ENCODE assay signal across 21 cellular contexts in the genomic region with DNA sequence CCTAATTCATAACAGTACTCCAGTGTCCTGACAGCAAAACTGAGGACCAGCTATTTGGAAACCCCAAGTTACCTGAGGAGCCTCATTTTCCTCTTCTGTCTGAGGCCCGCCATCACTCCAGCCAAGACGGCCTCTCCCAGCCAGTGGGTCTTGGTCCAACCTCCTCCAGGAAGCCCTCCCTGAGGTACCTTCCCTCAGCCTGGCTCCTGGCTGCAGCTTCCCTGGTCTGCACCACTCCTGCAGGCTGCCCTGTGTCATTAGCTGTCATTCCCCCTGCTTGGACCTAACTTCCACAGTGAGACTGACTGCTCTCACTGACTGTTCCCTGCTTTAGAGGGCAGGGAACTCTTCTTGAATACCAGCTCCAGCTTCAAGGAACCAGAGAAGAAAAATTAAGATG. TPM values are rescaled to one million over a fixed set of nuclear protein-coding genes. Genes with fewer than 3 reads are reported as not detected.
DNase-seq lines count a peak whose midpoint lies in the region; ATAC-seq, FAIRE-seq and TF ChIP-seq lines count a peak whose summit lies in the region.
"Had no signal": no experiment of that assay in that cellular context is flagged by ENCODE, and none has a peak within 500 bp of the region (broad histone marks: within the 10 kb centered on the region; RNA-seq: fewer than 3 reads in every experiment).

No MANE protein-coding gene starts in this region.

- H3K4me3 ChIP-seq in A549 (no peak overlapping the region), IMR-90 (ENCODE audit: insufficient read depth, low read depth, low read length) (no peak overlapping the region), K562 (no peak overlapping the region), neuronal stem cell (ENCODE audit: low read length in 2 of 2) (no peak overlapping the region)
- H3K4me3 ChIP-seq: MG63 had no signal

- H3K36me3 ChIP-seq in IMR-90 (ENCODE audit: control insufficient read depth, insufficient read depth, low read length) (peaks cover 4% of the 10 kb centered on the region), K562 (ENCODE audit: control insufficient read depth, insufficient read depth, low read length) (no peaks in the 10 kb centered on the region), neuronal stem cell (replicated peaks in 1 of 2; ENCODE audit: control insufficient read depth in 2 of 2, insufficient read depth in 2 of 2, low read length in 2 of 2) (peaks cover 0 to 56% of the 10 kb centered on the region in 2 donors)

- DNase-seq in A549 (ENCODE audit: low read depth in 1 of 2, low spot score in 1 of 2), result no peak
- DNase-seq in IMR-90, result no peak
- DNase-seq in K562 (ENCODE audit: extremely low read depth in 1 of 4, low spot score in 3 of 4), result no peak
- no peak for DNase-seq in neuronal stem cell (ENCODE audit: low spot score)
- DNase-seq in HUDEP-2 (lab: John Stamatoyannopoulos, UW; ENCODE audit: unreplicated experiment in 76 of 76), result no peak
- DNase-seq in NCI-H1436 treated with DMSO at 0.1 percent for 48 hours (lab: John Stamatoyannopoulos, UW), result no peak
- DNase-seq in stimulated activated CD4-positive, alpha-beta T cell treated with anti-CD3 and anti-CD28 coated beads, Interleukin-15, amount 100 ng/mL, for 24 hours, result no peak
- DNase-seq: Caco-2; CD4-positive, alpha-beta T cell; GDM1; GOT3; Karpas-422; MG63; NCI-H1048; NCI-H1436; NCI-H2081 treated with DMSO at 0.1 percent for 48 hours; NK-92 treated with Interleukin-12 subunit alpha and Interleukin-12 subunit beta, amount 100 ng/mL, for 24 hours; SHP77 treated with DMSO at 0.1 percent for 48 hours; SK-N-SH had no signal

- peak; percentile 36 to 50; a peak in 4 of 6 replicates for ATAC-seq in A549
- ATAC-seq in IMR-90 (ENCODE audit: low read depth), result no peak
- ATAC-seq in K562, result no peak

- no peak overlapping the region for H4K5ac ChIP-seq in IMR-90 (ENCODE audit: low read depth, low read length)

- H3K9me3 ChIP-seq in A549, result no peaks in the 10 kb centered on the region
- no peaks in the 10 kb centered on the region for H3K9me3 ChIP-seq in IMR-90 (ENCODE audit: control insufficient read depth, insufficient read depth, low read length)
- H3K9me3 ChIP-seq in K562 (replicated peaks; ENCODE audit: control insufficient read depth, insufficient read depth, low read depth, low read length), result no peaks in the 10 kb centered on the region
- peaks cover 0 to under 1% of the 10 kb centered on the region in 2 donors for H3K9me3 ChIP-seq in neuronal stem cell (replicated peaks in 1 of 2; ENCODE audit: control insufficient read depth in 2 of 2, insufficient read depth in 1 of 2, low read depth in 1 of 2, low read length in 2 of 2)
- H3K9me3 ChIP-seq: Caco-2, MG63, SK-N-SH had no signal

- H3K14ac ChIP-seq in IMR-90 (replicated peaks; ENCODE audit: low read depth, low read length), result 0 out of 2 replicates have a peak overlapping the region, but pooled peaks have one; percentile 15
- no peak overlapping the region for H3K14ac ChIP-seq in neuronal stem cell (ENCODE audit: low read length)

- H3K18ac ChIP-seq in IMR-90 (ENCODE audit: low read depth, low read length) (no peak overlapping the region), neuronal stem cell (ENCODE audit: low read length) (peak overlapping the region; percentile 72)

- no TSS peak for BruUV-seq in IMR-90 (replicated peaks; lab: Mats Ljungman, UMichigan)
- no TSS peak for BruUV-seq in K562 (replicated peaks; lab: Mats Ljungman, UMichigan)

- in situ Hi-C loops in IMR-90 (cut with MboI; ENCODE audit: low sequenced_read_pairs) (no loop called here), K562 (cut with MboI) (no loop called here)

- H3K9me1 ChIP-seq in IMR-90 (ENCODE audit: insufficient read depth, low read length) (peaks cover 30% of the 10 kb centered on the region), K562 (ENCODE audit: control insufficient read depth, insufficient read depth, low read length) (no peaks in the 10 kb centered on the region)

- TF ChIP-seq EP300 in A549 (IDR thresholded peaks at IDR 0.05) (no peak), K562 (IDR thresholded peaks at IDR 0.05; ENCODE audit: low read length) (no peak)

- H2BK120ac ChIP-seq in IMR-90 (ENCODE audit: low read depth, low read length) (no peak overlapping the region), neuronal stem cell (ENCODE audit: low read depth, low read length) (no peak overlapping the region)

- 100% methylated on average over 1 of the region's 2 CpGs for WGBS in A549 (ENCODE audit: missing lambda C conversion rate)
- WGBS in IMR-90 (ENCODE audit: extremely low coverage in 2 of 2, insufficient read length in 1 of 2), 2 experiments, result no CpG with 5 or more reads among the region's 2 CpGs
- WGBS in K562 (ENCODE audit: insufficient coverage, low coverage, missing lambda C conversion rate), result 14% methylated on average over 2 of the region's 2 CpGs
- WGBS in neuronal stem cell (ENCODE audit: extremely low coverage in 2 of 2, insufficient read length in 2 of 2, insufficient replicate concordance in 1 of 2), 2 donors, result no CpG with 5 or more reads among the region's 2 CpGs

- POLR2A ChIA-PET in A549 (lab: Yijun Ruan, JAX), result no interaction called here
- POLR2A ChIA-PET in IMR-90 (lab: Charles Lee; ENCODE audit: unreplicated experiment), result no interaction called here
- POLR2A ChIA-PET in K562 (lab: Yijun Ruan, JAX), result interaction anchor here (0.6 kb wide), 1 partner anchor 14 kb away, joined by 3 read pairs; no protein-coding TSS in a partner anchor

- TF ChIP-seq CTCF in A549 (IDR thresholded peaks at IDR 0.05) (no peak), IMR-90 (conservative IDR thresholded peaks at IDR 0.05; ENCODE audit: low read depth, low read length) (no peak), K562 (IDR thresholded peaks at IDR 0.05 in 2 of 3, conservative IDR thresholded peaks at IDR 0.05 in 1 of 3; ENCODE audit: insufficient read depth in 2 of 3, low read depth in 1 of 3, low read length in 3 of 3) (no peak)

- no peak overlapping the region; the same call in 1 of the 2 replicates for H2AK5ac ChIP-seq in IMR-90 (ENCODE audit: low read depth, low read length)
- H2AK5ac ChIP-seq in neuronal stem cell (ENCODE audit: low read depth, low read length), result no peak overlapping the region

- no peaks in the 10 kb centered on the region for H3K79me2 ChIP-seq in K562 (ENCODE audit: control insufficient read depth, insufficient read depth, low read length)

- H3K27me3 ChIP-seq in IMR-90 (ENCODE audit: control insufficient read depth, insufficient read depth, low read length), result no peaks in the 10 kb centered on the region
- peaks cover 3 to 23% of the 10 kb centered on the region in 2 experiments; a peak in 4 of 5 replicates for H3K27me3 ChIP-seq in K562 (ENCODE audit: control insufficient read depth in 2 of 2, insufficient read depth in 2 of 2, low read length in 2 of 2)
- no peaks in the 10 kb centered on the region for H3K27me3 ChIP-seq in neuronal stem cell (ENCODE audit: control insufficient read depth in 3 of 3, insufficient read depth in 3 of 3, low read depth in 1 of 3, low read length in 3 of 3)
- H3K27me3 ChIP-seq: MG63 had no signal

- intact Hi-C loops in IMR-90 (cut with micrococcal nuclease), result no loop called here
- intact Hi-C loops in K562 (cut with micrococcal nuclease), result no loop called here

- no peak overlapping the region for H2AK9ac ChIP-seq in IMR-90 (replicated peaks; ENCODE audit: low read depth, low read length, poor library complexity)

- H3K9ac ChIP-seq in IMR-90 (ENCODE audit: low read depth, low read length), result no peak overlapping the region
- H3K9ac ChIP-seq in K562 (ENCODE audit: insufficient read depth in 1 of 2, low read depth in 2 of 2, low read length in 2 of 2), result no peak overlapping the region
- no peak overlapping the region for H3K9ac ChIP-seq in neuronal stem cell (ENCODE audit: low read depth, low read length, poor library complexity)
- H3K9ac ChIP-seq: SK-N-SH had no signal

- H4K8ac ChIP-seq in IMR-90 (ENCODE audit: low read depth in 2 of 2, low read length in 2 of 2), result no peak overlapping the region
- H4K8ac ChIP-seq in neuronal stem cell (ENCODE audit: low read depth, low read length), result no peak overlapping the region

- no peak overlapping the region for H2BK20ac ChIP-seq in IMR-90 (ENCODE audit: low read depth, low read length)

- H2BK15ac ChIP-seq in IMR-90 (ENCODE audit: low read depth, low read length) (no peak overlapping the region), neuronal stem cell (ENCODE audit: low read length) (no peak overlapping the region)

- no peak overlapping the region for H3K56ac ChIP-seq in IMR-90 (ENCODE audit: extremely low read depth, insufficient read depth, low read length)

- H3K27ac ChIP-seq in A549, result peak overlapping the region in 1 of 2 experiments; percentile 17; a peak in 3 of 6 replicates
- no peak overlapping the region for H3K27ac ChIP-seq in IMR-90 (ENCODE audit: insufficient read depth, low read length)
- no peak overlapping the region for H3K27ac ChIP-seq in K562 (ENCODE audit: extremely low read depth, low read depth, low read length)
- H3K27ac ChIP-seq in neuronal stem cell (replicated peaks; ENCODE audit: low read length), result no peak overlapping the region

- CTCF ChIA-PET in A549 (lab: Yijun Ruan, JAX) (interaction anchor here (0.9 to 1.3 kb wide), 3 partner anchors 12 to 165 kb away, joined by 4 to 5 read pairs (median 4); no protein-coding TSS in a partner anchor), IMR-90 (lab: Yijun Ruan, JAX) (no interaction called here), K562 (lab: Yijun Ruan, JAX; ENCODE audit: low intra/inter-chr PET ratio) (no interaction called here)

- H3K4me2 ChIP-seq in A549, result no peak overlapping the region
- no peak overlapping the region for H3K4me2 ChIP-seq in IMR-90 (ENCODE audit: low read depth, low read length)
- H3K4me2 ChIP-seq in K562 (ENCODE audit: insufficient read depth, low read length), result no peak overlapping the region
- no peak overlapping the region for H3K4me2 ChIP-seq in neuronal stem cell (ENCODE audit: insufficient read depth, low read length, poor library complexity, severe bottlenecking)
- H3K4me2 ChIP-seq: SK-N-SH had no signal

- peaks cover 34% of the 10 kb centered on the region for H3K4me1 ChIP-seq in A549
- peaks cover 9% of the 10 kb centered on the region for H3K4me1 ChIP-seq in IMR-90 (ENCODE audit: control insufficient read depth, insufficient read depth, low read length)
- H3K4me1 ChIP-seq in K562 (replicated peaks in 1 of 2; ENCODE audit: control insufficient read depth in 2 of 2, insufficient read depth in 2 of 2, low read length in 2 of 2), result no peaks in the 10 kb centered on the region
- H3K4me1 ChIP-seq in neuronal stem cell (ENCODE audit: control insufficient read depth in 2 of 2, insufficient read depth in 1 of 2, low read depth in 1 of 2, low read length in 2 of 2), result peaks cover 1 to 4% of the 10 kb centered on the region in 2 donors
- H3K4me1 ChIP-seq: Caco-2 had no signal

- H3K4ac ChIP-seq in IMR-90 (ENCODE audit: low read depth, low read length) (no peak overlapping the region), neuronal stem cell (ENCODE audit: low read length) (peak overlapping the region; percentile 57)

- no peak overlapping the region for H4K91ac ChIP-seq in IMR-90 (ENCODE audit: insufficient read depth, low read depth, low read length)
- H4K91ac ChIP-seq in neuronal stem cell (ENCODE audit: low read depth, low read length, poor library complexity), result no peak overlapping the region

- dilution Hi-C loops in IMR-90 (cut with HindIII; ENCODE audit: low sequenced_read_pairs, unreplicated experiment), result no loop called here

- H2BK5ac ChIP-seq in IMR-90 (ENCODE audit: low read depth, low read length, poor library complexity, severe bottlenecking) (no peak overlapping the region), neuronal stem cell (ENCODE audit: low read length) (no peak overlapping the region)

- TF ChIP-seq RAD21 in A549 (conservative IDR thresholded peaks at IDR 0.05 in 1 of 2, IDR thresholded peaks at IDR 0.05 in 1 of 2) (no peak), IMR-90 (IDR thresholded peaks at IDR 0.05; ENCODE audit: low read length) (no peak), K562 (CRISPR knock-in tag; conservative IDR thresholded peaks at IDR 0.05 in 1 of 2, IDR thresholded peaks at IDR 0.05 in 1 of 2) (no peak)

- H2AFZ ChIP-seq in IMR-90 (replicated peaks; ENCODE audit: low read length, poor library complexity), result no peak overlapping the region
- H2AFZ ChIP-seq in K562 (ENCODE audit: low read depth, low read length), result no peak overlapping the region
- no peak overlapping the region for H2AFZ ChIP-seq in neuronal stem cell (ENCODE audit: low read length)

- H2BK12ac ChIP-seq in neuronal stem cell (ENCODE audit: low read length), result peak overlapping the region; percentile 23

- H3K79me1 ChIP-seq in IMR-90 (ENCODE audit: low read depth in 1 of 2, low read length in 2 of 2), result peaks cover 29 to 63% of the 10 kb centered on the region in 2 experiments
- H3K79me1 ChIP-seq in neuronal stem cell (ENCODE audit: low read depth, low read length), result peaks cover 2% of the 10 kb centered on the region

- TF ChIP-seq POLR2A in A549 (IDR thresholded peaks at IDR 0.05; ENCODE audit: low read length) (no peak), IMR-90 (IDR thresholded peaks at IDR 0.05; ENCODE audit: low read depth, low read length) (no peak), K562 (conservative IDR thresholded peaks at IDR 0.05) (no peak)

- H3K23ac ChIP-seq in IMR-90 (ENCODE audit: low read depth, low read length) (no peak overlapping the region), neuronal stem cell (ENCODE audit: low read depth, low read length, poor library complexity) (no peak overlapping the region)

- FAIRE-seq in A549 (lab: Jason Lieb, UNC) (no peak), K562 (lab: Jason Lieb, UNC) (no peak)
- FAIRE-seq: A204.1, GM19239 had no signal

- H4K20me1 ChIP-seq in IMR-90 (ENCODE audit: insufficient read depth, low read length), result peaks cover 41% of the 10 kb centered on the region
- H4K20me1 ChIP-seq in K562 (replicated peaks; ENCODE audit: control insufficient read depth, insufficient read depth, low read length), result no peaks in the 10 kb centered on the region

RNA-seq across cellular contexts. Expression of a gene that starts 33.0 kb away (rescaled TPM):
- polyA plus RNA-seq in A549 (2011; rRNA removed) (31.6 and 32.1 TPM in 2 replicates), A549 (2017; fragmentation: RNase III; extraction: RNeasy Plus Mini Kit Qiagen cat#74134 plus additional on column Dnase treatment) (29.8 to 35.8 TPM (median 33.4 TPM) in 3 replicates), IMR-90 (2012; rRNA removed) (41.4 and 47.9 TPM in 2 replicates), K562 (2011; rRNA removed) (1.8 and 2.0 TPM in 2 replicates), K562 (2014; fragmentation: Illumina TruSeq; extraction: Trizol) (3.2 and 3.6 TPM in 2 replicates), K562 (2014; fragmentation: Nextera tagmentation; extraction: Ambion mirVana) (1 to 10 TPM; 5.4 to 6.3 TPM), K562 (2014; rRNA removed) (4.0 and 5.4 TPM in 2 replicates)
- polyA plus RNA-seq in A549 (2012; cell fraction: cytosol; rRNA removed), result 28.6 and 37.0 TPM in 2 replicates
- polyA plus RNA-seq in A549 (2012; cell fraction: nucleus; rRNA removed), result 40.5 and 50.4 TPM in 2 replicates
- polyA minus RNA-seq in A549 (2011; rRNA and poly(A)+ RNA removed), result 27.5 and 30.0 TPM in 2 replicates
- total RNA-seq in IMR-90 (2012; rRNA removed) (46.4 TPM in 2 replicates), K562 (2014; rRNA removed) (2.8 and 4.2 TPM in 2 replicates), K562 (2014; rRNA removed; fragmentation: Illumina TruSeq; extraction: Trizol) (4.8 and 6.9 TPM in 2 replicates), K562 (2015; rRNA removed; fragmentation: Illumina TruSeq; extraction: Trizol) (2.1 and 2.8 TPM in 2 replicates), K562 (2021) (3.6 and 3.8 TPM in 2 replicates)
- polyA plus RNA-seq in IMR-90 (2012; cell fraction: cytosol; rRNA removed), result 28.9 and 33.4 TPM in 2 replicates
- 41.5 and 54.4 TPM in 2 replicates for polyA plus RNA-seq in IMR-90 (2012; cell fraction: nucleus; rRNA removed; ENCODE audit: low replicate concordance)
- total RNA-seq in K562 (2011; cell fraction: chromatin; rRNA removed; ENCODE audit: low replicate concordance), result 0.93 and 1.4 TPM in 2 replicates
- 1.2 and 1.3 TPM in 2 replicates for total RNA-seq in K562 (2011; cell fraction: nucleolus; rRNA removed)
- total RNA-seq in K562 (2011; cell fraction: nucleoplasm; rRNA removed), result 0.73 and 1.5 TPM in 2 replicates
- 0.75 and 1.1 TPM in 2 replicates for polyA plus RNA-seq in K562 (2011; cell fraction: cytosol; rRNA removed)
- 0.97 and 1.2 TPM in 2 replicates for polyA plus RNA-seq in K562 (2011; cell fraction: nucleus; rRNA removed)
- polyA plus RNA-seq in K562 (2012), result 1.4 and 2.7 TPM in 2 replicates
- polyA minus RNA-seq in K562 (2011; rRNA and poly(A)+ RNA removed), result 0.60 and 1.4 TPM in 2 replicates
- 0.57 and 3.0 TPM in 2 replicates for polyA minus RNA-seq in K562 (2011; cell fraction: cytosol; rRNA and poly(A)+ RNA removed)
- 0.67 and 2.1 TPM in 2 replicates for polyA minus RNA-seq in K562 (2011; cell fraction: nucleus; rRNA and poly(A)+ RNA removed)
- polyA plus RNA-seq in neuronal stem cell (2013, experiment 1 of 2), result 15.9 TPM
- 16.0 TPM for polyA plus RNA-seq in neuronal stem cell (2013, experiment 2 of 2)

Comparison
In these comparisons a context has a peak if more than half of its experiments do, and no peak if none do; other contexts are left out.
1. ATAC-seq: peak in A549 (2 of 2); none in IMR-90 (single experiment) and K562 (single experiment).